1 cellular context compared by ENCODE assay signal in genomic region chr12:114662512-114663177, GRCh38.
TF ChIP-seq lines count a peak whose summit lies in the region.

No MANE protein-coding gene starts in this region.

TF ChIP-seq in HEK293, 187 proteins besides CTCF, POLR2A, EP300 and RAD21 (continued from another document):
- TF ChIP-seq ZNF280D (tag by site-specific recombination; IDR thresholded peaks at IDR 0.05) = no peak
- no peak for TF ChIP-seq ZNF404 (tag by site-specific recombination; IDR thresholded peaks at IDR 0.05)
- no peak for TF ChIP-seq ZNF23 (tag by site-specific recombination; IDR thresholded peaks at IDR 0.05; ENCODE audit: borderline replicate concordance)
- no peak for TF ChIP-seq GLI2 (tag by site-specific recombination; IDR thresholded peaks at IDR 0.05; ENCODE audit: borderline replicate concordance, low read depth)
- no peak for TF ChIP-seq GLI4 (tag by site-specific recombination; IDR thresholded peaks at IDR 0.05)
